In genomic region chr7:158176561-158177173, GRCh38 we compare ENCODE assay signal across 27 cellular contexts.
"Had no signal": no experiment of that assay in that cellular context is flagged by ENCODE, and none has a peak within 500 bp of the region (broad histone marks: within the 10 kb centered on the region; RNA-seq: fewer than 3 reads in every experiment).

No MANE protein-coding gene starts in this region.

- H3K27ac ChIP-seq: adrenal gland, body of pancreas, WERI-Rb-1 had no signal

- H3K4me1 ChIP-seq: adrenal gland, body of pancreas had no signal

- H3K9me3 ChIP-seq: adrenal gland, body of pancreas had no signal

- H3K27me3 ChIP-seq: adrenal gland, body of pancreas had no signal

- ATAC-seq: activated CD4-positive, CD25-positive, alpha-beta regulatory T cell treated with anti-CD3 and anti-CD28 coated beads, Interleukin-2, amount 50 U/mL, for 24 hours; activated CD8-positive, alpha-beta T cell treated with anti-CD3 and anti-CD28 coated beads for 36 hours; activated naive CD8-positive, alpha-beta T cell treated with anti-CD3 and anti-CD28 coated beads, Interleukin-2, amount 50 U/mL, for 24 hours; activated T-cell treated with anti-CD3 and anti-CD28 coated beads, Interleukin-2, amount 50 U/mL, for 4 hours; activated T-helper 17 cell treated with anti-CD3 and anti-CD28 coated beads, Interleukin-2, amount 50 U/mL, for 72 hours; body of pancreas; esophagus mucosa; T-helper 17 cell had no signal

- H3K36me3 ChIP-seq: adrenal gland, WERI-Rb-1 had no signal

- H3K27me3 Mint-ChIP-seq: activated B cell treated with CpG ODN at 0.5 μM for 24 hours; activated naive CD4-positive, alpha-beta T cell treated with anti-CD3 and anti-CD28 coated beads, Interleukin-2, amount 50 U/mL, for 24 hours; activated naive CD8-positive, alpha-beta T cell treated with anti-CD3 and anti-CD28 coated beads for 36 hours; activated naive CD8-positive, alpha-beta T cell treated with anti-CD3 and anti-CD28 coated beads, Interleukin-2, amount 50 U/mL, for 24 hours; T-helper 17 cell had no signal

- DNase-seq: activated B cell treated with CpG ODN at 0.5 μM for 24 hours; activated CD4-positive, alpha-beta T cell treated with anti-CD3 and anti-CD28 coated beads for 48 hours; activated CD4-positive, alpha-beta T cell treated with anti-CD3 and anti-CD28 coated beads, Interleukin-2, amount 50 U/mL, for 1 hour; activated CD4-positive, alpha-beta T cell treated with anti-CD3 and anti-CD28 coated beads, Interleukin-2, amount 50 U/mL, for 48 hours; activated CD8-positive, alpha-beta memory T cell treated with anti-CD3 and anti-CD28 coated beads for 24 hours; activated CD8-positive, alpha-beta T cell treated with anti-CD3 and anti-CD28 coated beads for 36 hours; activated effector memory CD4-positive, alpha-beta T cell treated with Interleukin-2 at 50 U/mL for 16 hours; activated naive CD4-positive, alpha-beta T cell treated with anti-CD3 and anti-CD28 coated beads for 36 hours; activated naive CD8-positive, alpha-beta T cell treated with anti-CD3 and anti-CD28 coated beads for 36 hours; activated naive CD8-positive, alpha-beta T cell treated with anti-CD3 and anti-CD28 coated beads, Interleukin-2, amount 50 U/mL, for 24 hours; activated T-cell treated with anti-CD3 and anti-CD28 coated beads, Interleukin-2, amount 50 U/mL, for 4 hours; adrenal gland; amygdala; aorta; body of pancreas; caudate nucleus; effector CD8-positive, alpha-beta T cell; foreskin fibroblast; T-helper 1 cell; T-helper 17 cell; T1000; WERI-Rb-1 had no signal

- H3K4me3 ChIP-seq: adrenal gland, body of pancreas had no signal

- H3K36me3 Mint-ChIP-seq: activated naive CD4-positive, alpha-beta T cell treated with anti-CD3 and anti-CD28 coated beads, Interleukin-2, amount 50 U/mL, for 24 hours; activated naive CD8-positive, alpha-beta T cell treated with anti-CD3 and anti-CD28 coated beads for 36 hours had no signal

- H3K27ac Mint-ChIP-seq: activated B cell treated with CpG ODN at 0.5 μM for 24 hours; activated CD8-positive, alpha-beta T cell treated with anti-CD3 and anti-CD28 coated beads for 36 hours; activated naive CD4-positive, alpha-beta T cell treated with anti-CD3 and anti-CD28 coated beads for 36 hours; activated naive CD4-positive, alpha-beta T cell treated with anti-CD3 and anti-CD28 coated beads, Interleukin-2, amount 50 U/mL, for 24 hours; activated naive CD8-positive, alpha-beta T cell treated with anti-CD3 and anti-CD28 coated beads for 36 hours; activated naive CD8-positive, alpha-beta T cell treated with anti-CD3 and anti-CD28 coated beads, Interleukin-2, amount 50 U/mL, for 24 hours; activated T-helper 17 cell treated with anti-CD3 and anti-CD28 coated beads, Interleukin-2, amount 50 U/mL, for 72 hours; T-helper 17 cell; T-helper 2 cell treated with Interferon-gamma antibody and Interleukin-4, amounts not matched to agents 5 μg/mL and 100 μg/mL, for 36 hours had no signal

- H3K4me3 Mint-ChIP-seq: activated B cell treated with CpG ODN at 0.5 μM for 24 hours; activated CD8-positive, alpha-beta T cell treated with anti-CD3 and anti-CD28 coated beads for 36 hours; activated naive CD4-positive, alpha-beta T cell treated with anti-CD3 and anti-CD28 coated beads for 36 hours; activated naive CD4-positive, alpha-beta T cell treated with anti-CD3 and anti-CD28 coated beads, Interleukin-2, amount 50 U/mL, for 24 hours; activated naive CD8-positive, alpha-beta T cell treated with anti-CD3 and anti-CD28 coated beads for 36 hours; activated naive CD8-positive, alpha-beta T cell treated with anti-CD3 and anti-CD28 coated beads, Interleukin-2, amount 50 U/mL, for 24 hours; activated T-cell treated with anti-CD3 and anti-CD28 coated beads, Interleukin-2, amount 50 U/mL, for 4 hours; activated T-helper 17 cell treated with anti-CD3 and anti-CD28 coated beads, Interleukin-2, amount 50 U/mL, for 72 hours; T-helper 17 cell; T-helper 2 cell treated with Interferon-gamma antibody and Interleukin-4, amounts not matched to agents 5 μg/mL and 100 μg/mL, for 36 hours had no signal

- H3K4me1 Mint-ChIP-seq: activated B cell treated with CpG ODN at 0.5 μM for 24 hours; activated naive CD4-positive, alpha-beta T cell treated with anti-CD3 and anti-CD28 coated beads, Interleukin-2, amount 50 U/mL, for 24 hours; activated naive CD8-positive, alpha-beta T cell treated with anti-CD3 and anti-CD28 coated beads for 36 hours; activated naive CD8-positive, alpha-beta T cell treated with anti-CD3 and anti-CD28 coated beads, Interleukin-2, amount 50 U/mL, for 24 hours; activated T-helper 17 cell treated with anti-CD3 and anti-CD28 coated beads, Interleukin-2, amount 50 U/mL, for 72 hours; T-helper 17 cell had no signal
